In the genomic region with DNA sequence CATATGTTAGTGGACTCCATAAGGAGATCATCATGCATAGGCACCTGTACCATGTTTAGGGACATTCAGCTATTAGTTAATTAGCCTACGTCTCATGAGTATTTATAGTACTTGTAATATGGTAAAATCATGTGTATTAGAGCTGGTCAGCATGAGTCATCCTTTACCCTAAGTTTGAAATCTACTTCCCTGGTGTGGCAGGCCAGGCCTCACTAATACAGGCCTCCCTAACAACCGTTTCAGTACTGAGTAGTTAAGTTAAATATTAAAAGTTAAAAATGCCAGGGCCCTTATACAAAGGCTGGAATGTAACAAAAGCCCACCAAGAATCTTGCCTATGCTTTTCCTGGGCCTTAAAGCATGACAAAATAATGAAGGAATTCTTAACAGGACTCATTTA, we compare ENCODE assay signal across 14 cellular contexts.
A peak's percentile ranks its signal among the peaks of the same experiment; 100 is the strongest.
DNase-seq lines count a peak whose midpoint lies in the region; TF ChIP-seq lines count a peak whose summit lies in the region.
"Had no signal": no experiment of that assay in that cellular context is flagged by ENCODE, and none has a peak within 500 bp of the region (broad histone marks: within the 10 kb centered on the region; RNA-seq: fewer than 3 reads in every experiment).

No MANE protein-coding gene starts in this region.

- DNase-seq in AML-193 (lab: John Stamatoyannopoulos, UW) (peak; percentile 53 to 64), astrocyte of the hippocampus (ENCODE audit: low read depth, low spot score) (peak; percentile 63), kidney glomerular epithelial cell (lab: John Stamatoyannopoulos, UW) (peak; percentile 71), HEK293T (ENCODE audit: extremely low spot score) (no peak), spleen (no peak), MM.1S (no peak), DMS114 treated with DMSO at 0.1 percent for 48 hours (lab: John Stamatoyannopoulos, UW; ENCODE audit: unreplicated experiment) (no peak)
- DNase-seq: activated CD8-positive, alpha-beta memory T cell treated with anti-CD3 and anti-CD28 coated beads for 24 hours; effector CD8-positive, alpha-beta T cell; naive B cell; NCI-H510A treated with DMSO at 0.1 percent for 48 hours; T-cell had no signal

- H3K9me2 ChIP-seq in MM.1S (replicated peaks; ENCODE audit: insufficient read depth, low read length): no peaks in the 10 kb centered on the region

- H3K4me2 ChIP-seq in MM.1S (ENCODE audit: low read depth, low read length): no peak overlapping the region

- H4K20me1 ChIP-seq in MM.1S (ENCODE audit: insufficient read depth, low read length): no peaks in the 10 kb centered on the region

- CTCF ChIA-PET in HEK293T (lab: Yijun Ruan, JAX): no interaction called here

- H3K9ac ChIP-seq in HUES48 (ENCODE audit: low read depth, low read length) (no peak overlapping the region), MM.1S (ENCODE audit: low read length) (no peak overlapping the region)

- TF ChIP-seq CTCF in spleen (IDR thresholded peaks at IDR 0.05 in 8 of 11, conservative IDR thresholded peaks at IDR 0.05 in 3 of 11) (no peak), MM.1S (IDR thresholded peaks at IDR 0.05; ENCODE audit: low read length) (no peak)

- no peak overlapping the region for H2AFZ ChIP-seq in MM.1S (ENCODE audit: low read length)

- peaks cover 38% of the 10 kb centered on the region for H3K4me1 ChIP-seq in HUES48 (ENCODE audit: control insufficient read depth, insufficient read depth, low read length)
- no peaks in the 10 kb centered on the region for H3K4me1 ChIP-seq in spleen
- H3K4me1 ChIP-seq in MM.1S (ENCODE audit: low read length): no peaks in the 10 kb centered on the region

- H3K9me3 ChIP-seq in HUES48 (ENCODE audit: control insufficient read depth, insufficient read depth, low read length) (no peaks in the 10 kb centered on the region; the same call in 1 of the 2 replicates), spleen (no peaks in the 10 kb centered on the region), MM.1S (replicated peaks; ENCODE audit: insufficient read depth, low read length) (no peaks in the 10 kb centered on the region)

- H3K27me3 ChIP-seq in HUES48 (ENCODE audit: control insufficient read depth, insufficient read depth, low read length) (no peaks in the 10 kb centered on the region), spleen (replicated peaks in 1 of 7) (no peaks in the 10 kb centered on the region), MM.1S (replicated peaks; ENCODE audit: insufficient read depth, low read length) (no peaks in the 10 kb centered on the region)

- intact Hi-C loops in spleen (cut with DNase I; ENCODE audit: low total_unique reads): no loop called here

- WGBS in spleen, 5 donors: 61 to 81% (median 66%) methylated on average over 2 of the region's 2 CpGs

- H3K27ac ChIP-seq in HUES48 (ENCODE audit: low read depth, low read length): peak overlapping the region; percentile 84
- H3K27ac ChIP-seq in spleen: no peak overlapping the region
- H3K27ac ChIP-seq in MM.1S (ENCODE audit: low read length): no peak overlapping the region
- H3K27ac ChIP-seq: C4-2B had no signal

- H3K36me3 ChIP-seq in HUES48 (ENCODE audit: control insufficient read depth, insufficient read depth, low read length) (no peaks in the 10 kb centered on the region), spleen (no peaks in the 10 kb centered on the region), MM.1S (replicated peaks; ENCODE audit: insufficient read depth, low read length) (no peaks in the 10 kb centered on the region)

- no peak for TF ChIP-seq POLR2A in spleen (IDR thresholded peaks at IDR 0.05)

- H3F3A ChIP-seq in MM.1S (ENCODE audit: insufficient read depth, low read length): no peaks in the 10 kb centered on the region

- no peaks in the 10 kb centered on the region for H3K79me2 ChIP-seq in MM.1S (ENCODE audit: low read length)

- POLR2A ChIA-PET in HEK293T (lab: Yijun Ruan, JAX): no interaction called here

- H3K4me3 ChIP-seq in HUES48 (ENCODE audit: low read depth, low read length) (no peak overlapping the region), spleen (no peak overlapping the region), MM.1S (ENCODE audit: low read length) (no peak overlapping the region)

TF ChIP-seq in HEK293T, 16 proteins besides CTCF, POLR2A, EP300 and RAD21:
- TF ChIP-seq TARDBP (IDR thresholded peaks at IDR 0.05): no peak
- no peak for TF ChIP-seq SP1 (IDR thresholded peaks at IDR 0.05)

Comparison
In these comparisons a context has a peak if more than half of its experiments do, and no peak if none do; other contexts are left out.
1. DNase-seq: peak in AML-193 (2 of 2), astrocyte of the hippocampus (single experiment) and kidney glomerular epithelial cell (single experiment); none in HEK293T (single experiment), spleen (single experiment), MM.1S (single experiment) and DMS114 treated with DMSO at 0.1 percent for 48 hours (single experiment).